Comparison of ENCODE assay signal across 8 cellular contexts in the genomic region with DNA sequence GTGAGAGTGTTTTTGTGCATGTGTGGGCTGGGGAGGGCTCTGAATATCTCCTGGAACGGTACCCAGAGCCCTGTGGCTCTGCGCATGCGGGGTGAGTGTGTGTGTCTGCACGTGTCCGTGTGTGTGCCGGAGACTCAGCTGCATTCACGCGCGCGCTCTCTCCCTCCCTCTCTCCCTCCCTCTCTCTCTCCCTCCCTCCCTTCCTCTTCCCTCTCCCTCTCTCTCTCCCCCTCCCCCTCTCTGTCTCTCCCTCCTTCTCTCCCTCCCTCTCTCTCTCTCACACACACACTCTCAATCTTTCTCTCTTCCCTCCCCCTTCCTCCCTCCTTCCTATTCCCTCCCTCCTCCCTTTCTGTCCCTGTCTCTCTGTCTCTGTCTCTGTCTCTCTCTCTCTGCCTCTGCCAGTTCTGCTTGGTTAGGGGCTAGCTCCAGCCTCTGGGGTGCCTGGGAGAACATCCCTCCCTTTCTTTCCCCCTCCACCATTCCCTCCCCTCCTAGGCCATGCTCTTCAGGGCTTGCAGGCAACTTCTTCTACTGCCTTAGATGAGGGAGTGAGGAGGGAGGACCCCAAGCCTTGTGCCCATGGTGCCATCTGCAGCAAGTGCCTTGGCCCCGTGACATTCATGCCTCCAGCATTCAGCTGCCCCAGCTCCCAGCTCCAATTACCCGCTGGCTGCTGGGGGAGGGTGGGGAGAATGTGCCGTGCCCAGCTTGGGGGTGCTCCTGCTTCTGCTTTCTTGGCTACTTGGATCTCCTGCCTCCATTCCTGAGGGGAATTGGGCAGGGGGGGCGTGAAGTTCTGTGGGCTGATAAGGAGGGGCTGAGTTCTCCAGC. TPM values are rescaled to one million over a fixed set of nuclear protein-coding genes. Genes with fewer than 3 reads are reported as not detected.
A peak's percentile ranks its signal among the peaks of the same experiment; 100 is the strongest.
DNase-seq lines count a peak whose midpoint lies in the region; ATAC-seq and TF ChIP-seq lines count a peak whose summit lies in the region.

No MANE protein-coding gene starts in this region.

- TF ChIP-seq POLR2A in stomach (IDR thresholded peaks at IDR 0.05) = no peak

- H3K27me3 Mint-ChIP-seq in activated T-helper 17 cell treated with anti-CD3 and anti-CD28 coated beads, Interleukin-2, amount 50 U/mL, for 72 hours = no peaks in the 10 kb centered on the region

- H3K4me1 ChIP-seq in neuron (ENCODE audit: insufficient read depth, low read length) (peaks cover 75% of the 10 kb centered on the region), stomach (peaks cover 88 to 100% (median 98%) of the 10 kb centered on the region in 4 donors)

- H3K4me1 Mint-ChIP-seq in activated T-helper 17 cell treated with anti-CD3 and anti-CD28 coated beads, Interleukin-2, amount 50 U/mL, for 72 hours = peaks cover 30% of the 10 kb centered on the region

- no peaks in the 10 kb centered on the region for H3K36me3 ChIP-seq in neuron (ENCODE audit: insufficient read depth, low read length)
- peaks cover 0 to 2% (median 2%) of the 10 kb centered on the region in 4 donors for H3K36me3 ChIP-seq in stomach

- H3K4me3 ChIP-seq in fibroblast of the aortic adventitia (ENCODE audit: low read depth, low read length) (peak overlapping the region; percentile 50), neuron (ENCODE audit: low read length) (peak overlapping the region; percentile 24), stomach (peak overlapping the region; percentile 24 to 41 (median 27))

- TF ChIP-seq CTCF in fibroblast of the aortic adventitia (IDR thresholded peaks at IDR 0.05; ENCODE audit: insufficient read depth, low read length) (no peak), stomach (IDR thresholded peaks at IDR 0.05) (no peak)

- no peaks in the 10 kb centered on the region for H3K9me3 Mint-ChIP-seq in activated T-helper 17 cell treated with anti-CD3 and anti-CD28 coated beads, Interleukin-2, amount 50 U/mL, for 72 hours

- TF ChIP-seq EP300 in stomach (IDR thresholded peaks at IDR 0.05) = no peak

- H3K36me3 Mint-ChIP-seq in activated T-helper 17 cell treated with anti-CD3 and anti-CD28 coated beads, Interleukin-2, amount 50 U/mL, for 72 hours (ENCODE audit: low read depth) = no peaks in the 10 kb centered on the region

- no peaks in the 10 kb centered on the region for H3K9me3 ChIP-seq in neuron (ENCODE audit: low read length)
- H3K9me3 ChIP-seq in stomach = no peaks in the 10 kb centered on the region

- DNase-seq in AML-193 (lab: John Stamatoyannopoulos, UW) = peak; percentile 70 to 73
- peak; percentile 50 for DNase-seq in HT-29 (ENCODE audit: low spot score)
- peak; percentile 93 for DNase-seq in RPMI8226
- peak; percentile 89 for DNase-seq in fibroblast of the aortic adventitia (ENCODE audit: low read depth)
- peak; percentile 93 for DNase-seq in stomach

- intact Hi-C loops in stomach (cut with DNase I; ENCODE audit: low total_unique reads) = no loop called here

- peak; percentile 88 for ATAC-seq in activated T-helper 17 cell treated with anti-CD3 and anti-CD28 coated beads, Interleukin-2, amount 50 U/mL, for 72 hours (replicated peaks)
- no peak for ATAC-seq in GM19463 (IDR thresholded peaks at IDR 0.05; ENCODE audit: unreplicated experiment)

- peak overlapping the region; percentile 89 for H3K27ac Mint-ChIP-seq in activated T-helper 17 cell treated with anti-CD3 and anti-CD28 coated beads, Interleukin-2, amount 50 U/mL, for 72 hours

- peak overlapping the region; percentile 94 for H3K4me3 Mint-ChIP-seq in activated T-helper 17 cell treated with anti-CD3 and anti-CD28 coated beads, Interleukin-2, amount 50 U/mL, for 72 hours

- H3K27me3 ChIP-seq in neuron (ENCODE audit: insufficient read depth, low read length) = no peaks in the 10 kb centered on the region
- no peaks in the 10 kb centered on the region for H3K27me3 ChIP-seq in stomach

- H2AFZ ChIP-seq in neuron (ENCODE audit: low read depth, low read length) = no peak overlapping the region

- H3K27ac ChIP-seq in stomach = peak overlapping the region; percentile 90 to 98 (median 97)

- WGBS in stomach, 5 donors = 3 to 8% (median 4%) methylated on average over 14 of the region's 14 CpGs

RNA-seq across cellular contexts. Expression of a gene that starts 6.4 kb away (rescaled TPM):
- total RNA-seq in HT-29 (2014; rRNA removed; shearing (Covaris generic)) = 31.1 and 33.2 TPM in 2 replicates
- 10 to 100 TPM; 10.3 to 14.4 TPM for total RNA-seq in activated T-helper 17 cell treated with anti-CD3 and anti-CD28 coated beads, Interleukin-2, amount 50 U/mL, for 72 hours
- total RNA-seq in fibroblast of the aortic adventitia (ENCODE audit: low replicate concordance) (23.0 and 26.0 TPM in 2 replicates), stomach (10 to 100 TPM; 21.1 to 52.2 (median 38.4) TPM)
- 10 to 100 TPM; 21.4 to 37.0 (median 26.4) TPM for polyA plus RNA-seq in stomach

RNA-seq across cellular contexts. Expression of a gene that starts 14.9 kb away (rescaled TPM):
- total RNA-seq in HT-29 (2014; rRNA removed; shearing (Covaris generic)) = 56.3 and 56.6 TPM in 2 replicates
- total RNA-seq in activated T-helper 17 cell treated with anti-CD3 and anti-CD28 coated beads, Interleukin-2, amount 50 U/mL, for 72 hours = 100 to 1,000 TPM in 1 of 2 donors, 10 to 100 TPM in 1; 83.5 to 140 TPM
- 42.8 and 68.1 TPM in 2 replicates for total RNA-seq in fibroblast of the aortic adventitia (ENCODE audit: low replicate concordance)
- total RNA-seq in stomach = 100 to 1,000 TPM in 2 of 5 donors, 10 to 100 TPM in 3; 55.4 to 336 (median 91.6) TPM
- polyA plus RNA-seq in stomach = 10 to 100 TPM; 24.1 to 49.5 (median 32.7) TPM

RNA-seq across cellular contexts. Expression of a gene that starts 31.3 kb away (rescaled TPM):
- total RNA-seq in HT-29 (2014; rRNA removed; shearing (Covaris generic)) = 22.6 and 25.7 TPM in 2 replicates
- 10 to 100 TPM; 12.2 to 21.8 TPM for total RNA-seq in activated T-helper 17 cell treated with anti-CD3 and anti-CD28 coated beads, Interleukin-2, amount 50 U/mL, for 72 hours
- 2.8 and 6.5 TPM in 2 replicates for total RNA-seq in fibroblast of the aortic adventitia (ENCODE audit: low replicate concordance)
- 10 to 100 TPM in 2 of 5 donors, 1 to 10 TPM in 3; 2.8 to 14.9 (median 9.0) TPM for total RNA-seq in stomach
- polyA plus RNA-seq in stomach = 10 to 100 TPM in 1 of 3 donors, 1 to 10 TPM in 2; 5.5 to 20.5 (median 9.6) TPM

RNA-seq across cellular contexts. Expression of a gene that starts 52.6 kb away (rescaled TPM):
- 44.1 and 47.1 TPM in 2 replicates for total RNA-seq in HT-29 (2014; rRNA removed; shearing (Covaris generic))
- 100 to 1,000 TPM in 1 of 2 donors, 10 to 100 TPM in 1; 80.5 to 114 TPM for total RNA-seq in activated T-helper 17 cell treated with anti-CD3 and anti-CD28 coated beads, Interleukin-2, amount 50 U/mL, for 72 hours
- 64.1 and 162 TPM in 2 replicates for total RNA-seq in fibroblast of the aortic adventitia (ENCODE audit: low replicate concordance)
- total RNA-seq in stomach = 100 to 1,000 TPM in 2 of 5 donors, 10 to 100 TPM in 3; 47.1 to 322 (median 90.1) TPM
- 10 to 100 TPM; 29.3 to 63.8 (median 32.7) TPM for polyA plus RNA-seq in stomach

RNA-seq across cellular contexts. Expression of a gene that starts 53.9 kb away (rescaled TPM):
- total RNA-seq in HT-29 (2014; rRNA removed; shearing (Covaris generic)) = not detected in 2 replicates
- not detected for total RNA-seq in activated T-helper 17 cell treated with anti-CD3 and anti-CD28 coated beads, Interleukin-2, amount 50 U/mL, for 72 hours
- total RNA-seq in fibroblast of the aortic adventitia (ENCODE audit: low replicate concordance) (0.25 TPM in 1 of 2 replicates, not detected in the other), stomach (1 to 10 TPM in 2 of 5 donors, under 1 TPM in 1, not detected in 2; 0.55 to 1.7 (median 1.2) TPM)
- polyA plus RNA-seq in stomach = 10 to 100 TPM in 1 of 3 donors, 1 to 10 TPM in 2; 1.4 to 16.2 (median 4.0) TPM
